Comparison of ENCODE assay signal across 8 cellular contexts in the genomic region with DNA sequence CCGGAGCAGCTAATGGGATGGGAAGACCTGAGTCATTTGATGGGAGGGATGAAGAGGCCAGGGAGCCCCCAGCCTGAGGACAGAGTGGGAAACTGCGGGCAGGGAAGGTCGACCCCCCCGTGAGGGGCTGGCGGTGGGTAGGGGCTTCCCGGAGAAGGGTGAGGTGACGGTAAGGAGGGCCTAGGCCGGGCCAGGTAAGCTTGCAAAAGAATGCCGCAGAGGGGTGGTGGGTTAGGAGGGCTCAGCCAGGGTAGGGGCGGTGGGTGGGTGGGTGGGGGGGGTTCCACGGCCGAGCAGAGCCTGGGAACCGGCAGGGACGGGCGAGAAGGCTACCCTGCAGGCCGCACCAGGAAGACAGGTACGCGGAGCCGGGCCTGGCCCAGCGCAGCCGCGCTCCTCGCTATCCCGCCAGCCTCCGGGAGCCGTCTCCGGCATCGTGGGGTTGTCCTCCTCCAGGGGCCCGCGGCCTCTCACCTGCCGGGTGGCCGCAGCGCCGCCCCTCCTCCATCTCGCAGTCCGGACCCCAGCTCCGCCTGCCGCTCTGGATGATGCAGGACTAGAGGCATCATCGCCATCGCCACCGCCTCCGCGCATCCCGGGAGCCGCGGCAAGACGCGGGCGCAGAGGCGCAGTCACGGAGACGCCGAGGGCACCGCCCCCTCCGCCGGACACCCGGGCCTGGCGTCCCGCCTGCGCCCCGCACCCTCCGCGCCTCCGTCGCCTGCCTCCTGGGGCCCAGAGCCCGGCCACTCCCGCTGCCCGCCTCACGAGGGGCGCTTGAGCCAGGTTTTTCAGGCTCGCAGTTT. TPM values are rescaled to one million over a fixed set of nuclear protein-coding genes. Genes with fewer than 3 reads are reported as not detected.
A peak's percentile ranks its signal among the peaks of the same experiment; 100 is the strongest.
DNase-seq lines count a peak whose midpoint lies in the region; ATAC-seq and TF ChIP-seq lines count a peak whose summit lies in the region.

A gene (minus strand): TSS at position 614 of the 806 bp plus-strand sequence. CDS start 5,211 bp downstream, outside the sequence.

- TF ChIP-seq CTCF in endothelial cell (IDR thresholded peaks at IDR 0.05; ENCODE audit: unreplicated experiment) = no peak

- no peak within 1 kb of the TSS for H3K4me3 Mint-ChIP-seq in endothelial cell (ENCODE audit: unreplicated experiment)
- H3K4me3 Mint-ChIP-seq in stimulated activated memory B cell treated with anti-CD40 and anti-IgM and Interleukin-4, amounts not matched to agents 10 μg/mL and 1 μg/mL and 100 μg/mL, for 72 hours = no peak within 1 kb of the TSS

- H3K9ac ChIP-seq in HUES64 (ENCODE audit: low read depth, low read length) = peak within 1 kb of the TSS; percentile 4; the same call in 1 of the 2 replicates

- no peaks in the 10 kb centered on the region for H3K4me1 ChIP-seq in HUES64 (ENCODE audit: insufficient read depth, low read length)

- H3K36me3 ChIP-seq in HUES64 (ENCODE audit: insufficient read depth, low read length) = peaks cover 24% of the 10 kb centered on the region

- DNase-seq in endothelial cell (ENCODE audit: low spot score) = peak; percentile 28
- DNase-seq in NCI-H1092 treated with DMSO at 0.1 percent for 48 hours (lab: John Stamatoyannopoulos, UW) = no peak
- no peak for DNase-seq in HuH-7.5 (ENCODE audit: low spot score)
- no peak for DNase-seq in activated CD4-positive, CD25-positive, alpha-beta regulatory T cell (lab: John Stamatoyannopoulos, UW)
- no peak for DNase-seq in effector CD8-positive, alpha-beta T cell (lab: John Stamatoyannopoulos, UW)

- H3K4me1 Mint-ChIP-seq in endothelial cell (ENCODE audit: unreplicated experiment) = peaks cover 28% of the 10 kb centered on the region
- no peaks in the 10 kb centered on the region for H3K4me1 Mint-ChIP-seq in stimulated activated memory B cell treated with anti-CD40 and anti-IgM and Interleukin-4, amounts not matched to agents 10 μg/mL and 1 μg/mL and 100 μg/mL, for 72 hours

- no peaks in the 10 kb centered on the region for H3K27me3 ChIP-seq in HUES64 (ENCODE audit: insufficient read depth, low read length)
- H3K27me3 ChIP-seq in layer of hippocampus (ENCODE audit: control insufficient read depth, insufficient read depth, low read length) = no peaks in the 10 kb centered on the region

- H3K9me3 ChIP-seq in HUES64 (ENCODE audit: insufficient read depth, low read depth, low read length) = no peaks in the 10 kb centered on the region

- peak within 1 kb of the TSS; percentile 39 for H3K27ac Mint-ChIP-seq in endothelial cell (ENCODE audit: unreplicated experiment)
- no peak within 1 kb of the TSS for H3K27ac Mint-ChIP-seq in stimulated activated memory B cell treated with anti-CD40 and anti-IgM and Interleukin-4, amounts not matched to agents 10 μg/mL and 1 μg/mL and 100 μg/mL, for 72 hours

- 97% methylated on average over 71 of the region's 71 CpGs for WGBS in HUES64

- no peak within 1 kb of the TSS for H3K27ac ChIP-seq in HUES64 (ENCODE audit: low read depth, low read length)
- H3K27ac ChIP-seq in layer of hippocampus (ENCODE audit: low read depth, low read length) = peak within 1 kb of the TSS; percentile 88

- no peaks in the 10 kb centered on the region for H3K9me3 Mint-ChIP-seq in endothelial cell (ENCODE audit: unreplicated experiment)
- H3K9me3 Mint-ChIP-seq in stimulated activated memory B cell treated with anti-CD40 and anti-IgM and Interleukin-4, amounts not matched to agents 10 μg/mL and 1 μg/mL and 100 μg/mL, for 72 hours = no peaks in the 10 kb centered on the region

- peak within 1 kb of the TSS; percentile 31; the same call in 1 of the 2 replicates for H3K4me3 ChIP-seq in HUES64 (ENCODE audit: low read length)

- peaks cover 28% of the 10 kb centered on the region for H3K36me3 Mint-ChIP-seq in endothelial cell (ENCODE audit: low read depth, unreplicated experiment)
- peaks cover 31% of the 10 kb centered on the region for H3K36me3 Mint-ChIP-seq in stimulated activated memory B cell treated with anti-CD40 and anti-IgM and Interleukin-4, amounts not matched to agents 10 μg/mL and 1 μg/mL and 100 μg/mL, for 72 hours

- H3K27me3 Mint-ChIP-seq in endothelial cell (ENCODE audit: unreplicated experiment) = peaks cover 6% of the 10 kb centered on the region
- no peaks in the 10 kb centered on the region for H3K27me3 Mint-ChIP-seq in stimulated activated memory B cell treated with anti-CD40 and anti-IgM and Interleukin-4, amounts not matched to agents 10 μg/mL and 1 μg/mL and 100 μg/mL, for 72 hours

- ATAC-seq in stimulated activated memory B cell treated with anti-CD40 and anti-IgM and Interleukin-4, amounts not matched to agents 10 μg/mL and 1 μg/mL and 100 μg/mL, for 72 hours = peak; percentile 67

RNA-seq across cellular contexts. Expression of the gene that starts here (rescaled TPM):
- polyA plus RNA-seq in HUES64 (2013, experiment 1 of 2) = 1.8 TPM
- polyA plus RNA-seq in HUES64 (2013, experiment 2 of 2) = 1.1 TPM
- 5.1 TPM for total RNA-seq in endothelial cell (ENCODE audit: unreplicated experiment)
